1 cellular context compared by ENCODE assay signal in the genomic region with DNA sequence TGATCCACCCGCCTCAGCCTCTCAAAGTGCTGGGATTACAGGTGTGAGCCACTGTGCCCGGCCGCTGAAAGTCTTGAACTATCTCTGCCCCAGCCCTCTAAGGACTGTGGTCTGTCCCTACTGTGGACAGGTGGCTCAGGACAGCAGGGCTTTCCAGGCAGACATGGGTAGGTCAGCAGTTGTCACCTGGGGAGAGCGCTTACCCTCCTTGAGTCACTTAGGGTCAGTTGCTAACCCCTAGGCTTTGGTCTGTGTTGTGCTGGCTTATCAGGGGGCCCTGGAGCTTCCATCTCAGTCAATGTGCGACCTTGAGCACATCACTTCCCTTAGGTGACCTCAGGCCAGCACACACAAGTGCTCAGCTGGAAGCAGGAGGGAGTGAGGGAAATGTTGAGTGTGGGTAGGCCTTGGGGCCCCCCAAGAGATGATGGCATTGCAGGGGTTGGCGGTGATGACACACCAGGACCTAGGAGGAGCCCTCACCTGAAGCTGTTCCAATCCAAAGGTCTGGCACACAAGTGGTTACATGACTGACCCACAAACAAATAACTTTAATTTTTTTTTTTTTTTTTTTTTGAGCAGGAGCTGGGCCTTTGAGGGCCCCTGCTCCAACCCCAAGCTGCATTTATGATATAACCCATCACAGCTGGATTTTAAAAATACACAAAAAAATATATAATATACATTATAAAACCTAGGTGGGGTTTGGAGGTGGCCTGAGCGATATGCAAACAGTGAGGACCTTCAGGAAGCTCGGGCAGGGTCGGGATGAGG.
TF ChIP-seq lines count a peak whose summit lies in the region.

No MANE protein-coding gene starts in this region.

TF ChIP-seq in HepG2, 621 proteins besides CTCF, POLR2A, EP300 and RAD21 (continued from another document and continues in another):
- TF ChIP-seq ZBTB44 (CRISPR knock-in tag; IDR thresholded peaks at IDR 0.05) = no peak
- no peak for TF ChIP-seq ZNF281 (CRISPR knock-in tag; IDR thresholded peaks at IDR 0.05; ENCODE audit: borderline replicate concordance)
- TF ChIP-seq, protein P1, sequence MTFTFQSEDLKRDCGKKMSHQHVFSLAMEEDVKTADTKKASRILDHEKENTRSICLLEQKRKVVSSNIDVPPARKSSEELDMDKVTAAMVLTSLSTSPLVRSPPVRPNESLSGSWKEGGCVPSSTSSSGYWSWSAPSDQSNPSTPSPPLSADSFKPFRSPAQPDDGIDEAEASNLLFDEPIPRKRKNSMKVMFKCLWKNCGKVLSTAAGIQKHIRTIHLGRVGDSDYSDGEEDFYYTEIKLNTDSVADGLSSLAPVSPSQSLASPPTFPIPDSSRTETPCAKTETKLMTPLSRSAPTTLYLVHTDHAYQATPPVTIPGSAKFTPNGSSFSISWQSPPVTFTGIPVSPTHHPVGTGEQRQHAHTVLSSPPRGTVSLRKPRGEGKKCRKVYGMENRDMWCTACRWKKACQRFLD (CRISPR knock-in tag; IDR thresholded peaks at IDR 0.05; ENCODE audit: borderline replicate concordance) = no peak
- TF ChIP-seq MYC (CRISPR knock-in tag; IDR thresholded peaks at IDR 0.05; ENCODE audit: borderline replicate concordance) = 0 out of 2 replicates have a peak, but pooled peaks have one; percentile 28
- peak; percentile 51; the same call in 1 of the 2 replicates for TF ChIP-seq ARNT2 (CRISPR knock-in tag; IDR thresholded peaks at IDR 0.05; ENCODE audit: low read depth)
- TF ChIP-seq FOXK2 (IDR thresholded peaks at IDR 0.05) = no peak
- TF ChIP-seq MAF1 (CRISPR knock-in tag; IDR thresholded peaks at IDR 0.05; ENCODE audit: borderline replicate concordance) = no peak
- no peak for TF ChIP-seq STAG1 (CRISPR knock-in tag; IDR thresholded peaks at IDR 0.05)
- TF ChIP-seq, protein P2, sequence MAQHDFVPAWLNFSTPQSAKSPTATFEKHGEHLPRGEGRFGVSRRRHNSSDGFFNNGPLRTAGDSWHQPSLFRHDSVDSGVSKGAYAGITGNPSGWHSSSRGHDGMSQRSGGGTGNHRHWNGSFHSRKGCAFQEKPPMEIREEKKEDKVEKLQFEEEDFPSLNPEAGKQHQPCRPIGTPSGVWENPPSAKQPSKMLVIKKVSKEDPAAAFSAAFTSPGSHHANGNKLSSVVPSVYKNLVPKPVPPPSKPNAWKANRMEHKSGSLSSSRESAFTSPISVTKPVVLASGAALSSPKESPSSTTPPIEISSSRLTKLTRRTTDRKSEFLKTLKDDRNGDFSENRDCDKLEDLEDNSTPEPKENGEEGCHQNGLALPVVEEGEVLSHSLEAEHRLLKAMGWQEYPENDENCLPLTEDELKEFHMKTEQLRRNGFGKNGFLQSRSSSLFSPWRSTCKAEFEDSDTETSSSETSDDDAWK (CRISPR knock-in tag; IDR thresholded peaks at IDR 0.05) = no peak
- TF ChIP-seq, protein P3, sequence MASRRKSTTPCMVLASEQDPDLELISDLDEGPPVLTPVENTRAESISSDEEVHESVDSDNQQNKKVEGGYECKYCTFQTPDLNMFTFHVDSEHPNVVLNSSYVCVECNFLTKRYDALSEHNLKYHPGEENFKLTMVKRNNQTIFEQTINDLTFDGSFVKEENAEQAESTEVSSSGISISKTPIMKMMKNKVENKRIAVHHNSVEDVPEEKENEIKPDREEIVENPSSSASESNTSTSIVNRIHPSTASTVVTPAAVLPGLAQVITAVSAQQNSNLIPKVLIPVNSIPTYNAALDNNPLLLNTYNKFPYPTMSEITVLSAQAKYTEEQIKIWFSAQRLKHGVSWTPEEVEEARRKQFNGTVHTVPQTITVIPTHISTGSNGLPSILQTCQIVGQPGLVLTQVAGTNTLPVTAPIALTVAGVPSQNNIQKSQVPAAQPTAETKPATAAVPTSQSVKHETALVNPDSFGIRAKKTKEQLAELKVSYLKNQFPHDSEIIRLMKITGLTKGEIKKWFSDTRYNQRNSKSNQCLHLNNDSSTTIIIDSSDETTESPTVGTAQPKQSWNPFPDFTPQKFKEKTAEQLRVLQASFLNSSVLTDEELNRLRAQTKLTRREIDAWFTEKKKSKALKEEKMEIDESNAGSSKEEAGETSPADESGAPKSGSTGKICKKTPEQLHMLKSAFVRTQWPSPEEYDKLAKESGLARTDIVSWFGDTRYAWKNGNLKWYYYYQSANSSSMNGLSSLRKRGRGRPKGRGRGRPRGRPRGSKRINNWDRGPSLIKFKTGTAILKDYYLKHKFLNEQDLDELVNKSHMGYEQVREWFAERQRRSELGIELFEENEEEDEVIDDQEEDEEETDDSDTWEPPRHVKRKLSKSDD (CRISPR knock-in tag; IDR thresholded peaks at IDR 0.05; ENCODE audit: low read depth) = 0 out of 2 replicates have a peak, but pooled peaks have one; percentile 58
- TF ChIP-seq, protein P4, sequence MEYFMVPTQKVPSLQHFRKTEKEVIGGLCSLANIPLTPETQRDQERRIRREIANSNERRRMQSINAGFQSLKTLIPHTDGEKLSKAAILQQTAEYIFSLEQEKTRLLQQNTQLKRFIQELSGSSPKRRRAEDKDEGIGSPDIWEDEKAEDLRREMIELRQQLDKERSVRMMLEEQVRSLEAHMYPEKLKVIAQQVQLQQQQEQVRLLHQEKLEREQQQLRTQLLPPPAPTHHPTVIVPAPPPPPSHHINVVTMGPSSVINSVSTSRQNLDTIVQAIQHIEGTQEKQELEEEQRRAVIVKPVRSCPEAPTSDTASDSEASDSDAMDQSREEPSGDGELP (IDR thresholded peaks at IDR 0.05; ENCODE audit: borderline replicate concordance, low read depth) = peak; percentile 21; the same call in 1 of the 2 replicates
- TF ChIP-seq ZNF280D (CRISPR knock-in tag; IDR thresholded peaks at IDR 0.05) = 0 out of 2 replicates have a peak, but pooled peaks have one; percentile 13
- TF ChIP-seq KMT2B (CRISPR knock-in tag; IDR thresholded peaks at IDR 0.05) = 0 out of 2 replicates have a peak, but pooled peaks have one; percentile 40
- TF ChIP-seq, protein P5, sequence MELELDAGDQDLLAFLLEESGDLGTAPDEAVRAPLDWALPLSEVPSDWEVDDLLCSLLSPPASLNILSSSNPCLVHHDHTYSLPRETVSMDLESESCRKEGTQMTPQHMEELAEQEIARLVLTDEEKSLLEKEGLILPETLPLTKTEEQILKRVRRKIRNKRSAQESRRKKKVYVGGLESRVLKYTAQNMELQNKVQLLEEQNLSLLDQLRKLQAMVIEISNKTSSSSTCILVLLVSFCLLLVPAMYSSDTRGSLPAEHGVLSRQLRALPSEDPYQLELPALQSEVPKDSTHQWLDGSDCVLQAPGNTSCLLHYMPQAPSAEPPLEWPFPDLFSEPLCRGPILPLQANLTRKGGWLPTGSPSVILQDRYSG (CRISPR knock-in tag; IDR thresholded peaks at IDR 0.05) = no peak
- TF ChIP-seq RAD51 (IDR thresholded peaks at IDR 0.05; ENCODE audit: borderline replicate concordance) = no peak
- TF ChIP-seq, protein P6, sequence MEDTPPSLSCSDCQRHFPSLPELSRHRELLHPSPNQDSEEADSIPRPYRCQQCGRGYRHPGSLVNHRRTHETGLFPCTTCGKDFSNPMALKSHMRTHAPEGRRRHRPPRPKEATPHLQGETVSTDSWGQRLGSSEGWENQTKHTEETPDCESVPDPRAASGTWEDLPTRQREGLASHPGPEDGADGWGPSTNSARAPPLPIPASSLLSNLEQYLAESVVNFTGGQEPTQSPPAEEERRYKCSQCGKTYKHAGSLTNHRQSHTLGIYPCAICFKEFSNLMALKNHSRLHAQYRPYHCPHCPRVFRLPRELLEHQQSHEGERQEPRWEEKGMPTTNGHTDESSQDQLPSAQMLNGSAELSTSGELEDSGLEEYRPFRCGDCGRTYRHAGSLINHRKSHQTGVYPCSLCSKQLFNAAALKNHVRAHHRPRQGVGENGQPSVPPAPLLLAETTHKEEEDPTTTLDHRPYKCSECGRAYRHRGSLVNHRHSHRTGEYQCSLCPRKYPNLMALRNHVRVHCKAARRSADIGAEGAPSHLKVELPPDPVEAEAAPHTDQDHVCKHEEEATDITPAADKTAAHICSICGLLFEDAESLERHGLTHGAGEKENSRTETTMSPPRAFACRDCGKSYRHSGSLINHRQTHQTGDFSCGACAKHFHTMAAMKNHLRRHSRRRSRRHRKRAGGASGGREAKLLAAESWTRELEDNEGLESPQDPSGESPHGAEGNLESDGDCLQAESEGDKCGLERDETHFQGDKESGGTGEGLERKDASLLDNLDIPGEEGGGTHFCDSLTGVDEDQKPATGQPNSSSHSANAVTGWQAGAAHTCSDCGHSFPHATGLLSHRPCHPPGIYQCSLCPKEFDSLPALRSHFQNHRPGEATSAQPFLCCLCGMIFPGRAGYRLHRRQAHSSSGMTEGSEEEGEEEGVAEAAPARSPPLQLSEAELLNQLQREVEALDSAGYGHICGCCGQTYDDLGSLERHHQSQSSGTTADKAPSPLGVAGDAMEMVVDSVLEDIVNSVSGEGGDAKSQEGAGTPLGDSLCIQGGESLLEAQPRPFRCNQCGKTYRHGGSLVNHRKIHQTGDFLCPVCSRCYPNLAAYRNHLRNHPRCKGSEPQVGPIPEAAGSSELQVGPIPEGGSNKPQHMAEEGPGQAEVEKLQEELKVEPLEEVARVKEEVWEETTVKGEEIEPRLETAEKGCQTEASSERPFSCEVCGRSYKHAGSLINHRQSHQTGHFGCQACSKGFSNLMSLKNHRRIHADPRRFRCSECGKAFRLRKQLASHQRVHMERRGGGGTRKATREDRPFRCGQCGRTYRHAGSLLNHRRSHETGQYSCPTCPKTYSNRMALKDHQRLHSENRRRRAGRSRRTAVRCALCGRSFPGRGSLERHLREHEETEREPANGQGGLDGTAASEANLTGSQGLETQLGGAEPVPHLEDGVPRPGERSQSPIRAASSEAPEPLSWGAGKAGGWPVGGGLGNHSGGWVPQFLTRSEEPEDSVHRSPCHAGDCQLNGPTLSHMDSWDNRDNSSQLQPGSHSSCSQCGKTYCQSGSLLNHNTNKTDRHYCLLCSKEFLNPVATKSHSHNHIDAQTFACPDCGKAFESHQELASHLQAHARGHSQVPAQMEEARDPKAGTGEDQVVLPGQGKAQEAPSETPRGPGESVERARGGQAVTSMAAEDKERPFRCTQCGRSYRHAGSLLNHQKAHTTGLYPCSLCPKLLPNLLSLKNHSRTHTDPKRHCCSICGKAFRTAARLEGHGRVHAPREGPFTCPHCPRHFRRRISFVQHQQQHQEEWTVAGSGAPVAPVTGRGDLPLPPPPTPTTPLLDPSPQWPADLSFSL (CRISPR knock-in tag; IDR thresholded peaks at IDR 0.05) = no peak
- no peak for TF ChIP-seq CBX1 (IDR thresholded peaks at IDR 0.05; ENCODE audit: low read depth)
- TF ChIP-seq NPAS2 (CRISPR knock-in tag; IDR thresholded peaks at IDR 0.05; ENCODE audit: borderline replicate concordance) = no peak
- peak; percentile 42; the same call in 1 of the 2 replicates for TF ChIP-seq SP4 (CRISPR knock-in tag; IDR thresholded peaks at IDR 0.05)
- TF ChIP-seq ATF7-NPFF (CRISPR knock-in tag; IDR thresholded peaks at IDR 0.05; ENCODE audit: low read depth) = 0 out of 2 replicates have a peak, but pooled peaks have one; percentile 28
- TF ChIP-seq ZNF772 (CRISPR knock-in tag; IDR thresholded peaks at IDR 0.05) = no peak
- peak; percentile 97 for TF ChIP-seq THRA (CRISPR knock-in tag; IDR thresholded peaks at IDR 0.05; ENCODE audit: borderline replicate concordance)
